Comparison of ENCODE assay signal across 1 cellular context in genomic region chr9:133770076-133770777, GRCh38.
TF ChIP-seq lines count a peak whose summit lies in the region.

No MANE protein-coding gene starts in this region.

TF ChIP-seq in GM23338, 12 proteins besides CTCF, POLR2A, EP300 and RAD21 (continued from another document):
- TF ChIP-seq, protein P1, sequence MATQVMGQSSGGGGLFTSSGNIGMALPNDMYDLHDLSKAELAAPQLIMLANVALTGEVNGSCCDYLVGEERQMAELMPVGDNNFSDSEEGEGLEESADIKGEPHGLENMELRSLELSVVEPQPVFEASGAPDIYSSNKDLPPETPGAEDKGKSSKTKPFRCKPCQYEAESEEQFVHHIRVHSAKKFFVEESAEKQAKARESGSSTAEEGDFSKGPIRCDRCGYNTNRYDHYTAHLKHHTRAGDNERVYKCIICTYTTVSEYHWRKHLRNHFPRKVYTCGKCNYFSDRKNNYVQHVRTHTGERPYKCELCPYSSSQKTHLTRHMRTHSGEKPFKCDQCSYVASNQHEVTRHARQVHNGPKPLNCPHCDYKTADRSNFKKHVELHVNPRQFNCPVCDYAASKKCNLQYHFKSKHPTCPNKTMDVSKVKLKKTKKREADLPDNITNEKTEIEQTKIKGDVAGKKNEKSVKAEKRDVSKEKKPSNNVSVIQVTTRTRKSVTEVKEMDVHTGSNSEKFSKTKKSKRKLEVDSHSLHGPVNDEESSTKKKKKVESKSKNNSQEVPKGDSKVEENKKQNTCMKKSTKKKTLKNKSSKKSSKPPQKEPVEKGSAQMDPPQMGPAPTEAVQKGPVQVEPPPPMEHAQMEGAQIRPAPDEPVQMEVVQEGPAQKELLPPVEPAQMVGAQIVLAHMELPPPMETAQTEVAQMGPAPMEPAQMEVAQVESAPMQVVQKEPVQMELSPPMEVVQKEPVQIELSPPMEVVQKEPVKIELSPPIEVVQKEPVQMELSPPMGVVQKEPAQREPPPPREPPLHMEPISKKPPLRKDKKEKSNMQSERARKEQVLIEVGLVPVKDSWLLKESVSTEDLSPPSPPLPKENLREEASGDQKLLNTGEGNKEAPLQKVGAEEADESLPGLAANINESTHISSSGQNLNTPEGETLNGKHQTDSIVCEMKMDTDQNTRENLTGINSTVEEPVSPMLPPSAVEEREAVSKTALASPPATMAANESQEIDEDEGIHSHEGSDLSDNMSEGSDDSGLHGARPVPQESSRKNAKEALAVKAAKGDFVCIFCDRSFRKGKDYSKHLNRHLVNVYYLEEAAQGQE (IDR thresholded peaks at IDR 0.05; ENCODE audit: unreplicated experiment) = no peak
